Comparison of ENCODE assay signal across 12 cellular contexts in genomic region chr15:73959012-73959581, GRCh38. TPM values are rescaled to one million over a fixed set of nuclear protein-coding genes. Genes with fewer than 3 reads are reported as not detected.
DNase-seq lines count a peak whose midpoint lies in the region; ATAC-seq and TF ChIP-seq lines count a peak whose summit lies in the region.
"Had no signal": no experiment of that assay in that cellular context is flagged by ENCODE, and none has a peak within 500 bp of the region (broad histone marks: within the 10 kb centered on the region; RNA-seq: fewer than 3 reads in every experiment).

No MANE protein-coding gene starts in this region.

- ATAC-seq in IMR-90 (ENCODE audit: low read depth) (no peak), body of pancreas (no peak)
- ATAC-seq: Panc1 had no signal

- CTCF ChIA-PET in IMR-90 (lab: Yijun Ruan, JAX), result interaction anchor here (1.0 kb wide), 1 partner anchor 14 kb away, joined by 4 read pairs; no protein-coding TSS in a partner anchor

- POLR2A ChIA-PET in IMR-90 (lab: Charles Lee; ENCODE audit: unreplicated experiment), result no interaction called here

- no peak overlapping the region for H3K56ac ChIP-seq in IMR-90 (ENCODE audit: extremely low read depth, insufficient read depth, low read length)

- in situ Hi-C loops in IMR-90 (cut with MboI; ENCODE audit: low sequenced_read_pairs), result no loop called here

- H3K14ac ChIP-seq in IMR-90 (replicated peaks; ENCODE audit: low read depth, low read length), result no peak overlapping the region

- no peak overlapping the region for H3K27ac ChIP-seq in IMR-90 (ENCODE audit: insufficient read depth, low read length)
- H3K27ac ChIP-seq in body of pancreas, result no peak overlapping the region
- H3K27ac ChIP-seq: suprapubic skin had no signal

- H3K4me1 ChIP-seq in IMR-90 (ENCODE audit: control insufficient read depth, insufficient read depth, low read length) (peaks cover 19% of the 10 kb centered on the region), body of pancreas (no peaks in the 10 kb centered on the region)

- H3K36me3 ChIP-seq in IMR-90 (ENCODE audit: control insufficient read depth, insufficient read depth, low read length), result no peaks in the 10 kb centered on the region
- H3K36me3 ChIP-seq in body of pancreas (replicated peaks in 1 of 2; ENCODE audit: insufficient read depth in 1 of 2, low read depth in 2 of 2), result no peaks in the 10 kb centered on the region
- H3K36me3 ChIP-seq: suprapubic skin had no signal

- peak overlapping the region; percentile 25 for H2AK9ac ChIP-seq in IMR-90 (replicated peaks; ENCODE audit: low read depth, low read length, poor library complexity)

- no peak overlapping the region for H4K5ac ChIP-seq in IMR-90 (ENCODE audit: low read depth, low read length)

- 70% methylated on average over 3 of the region's 8 CpGs; no CpG with 5 or more reads in 1 of the 2 experiments for WGBS in IMR-90 (ENCODE audit: extremely low coverage in 2 of 2, insufficient read length in 1 of 2), 2 experiments
- 30 to 47% methylated on average over 7 to 8 of the region's 8 CpGs for WGBS in body of pancreas, 2 donors

- H4K20me1 ChIP-seq in IMR-90 (ENCODE audit: insufficient read depth, low read length), result no peaks in the 10 kb centered on the region

- dilution Hi-C loops in IMR-90 (cut with HindIII; ENCODE audit: low sequenced_read_pairs, unreplicated experiment), result no loop called here

- H3K4me3 ChIP-seq in IMR-90 (ENCODE audit: insufficient read depth, low read depth, low read length) (no peak overlapping the region), body of pancreas (no peak overlapping the region)
- H3K4me3 ChIP-seq: suprapubic skin had no signal

- no peak overlapping the region for H2BK5ac ChIP-seq in IMR-90 (ENCODE audit: low read depth, low read length, poor library complexity, severe bottlenecking)

- no peak overlapping the region for H3K4ac ChIP-seq in IMR-90 (ENCODE audit: low read depth, low read length)

- H3K27ac Mint-ChIP-seq in T-helper 2 cell treated with Interferon-gamma antibody and Interleukin-4, amounts not matched to agents 5 μg/mL and 100 μg/mL, for 36 hours, result peak overlapping the region; percentile 89

- no peaks in the 10 kb centered on the region for H3K9me3 ChIP-seq in IMR-90 (ENCODE audit: control insufficient read depth, insufficient read depth, low read length)
- H3K9me3 ChIP-seq in body of pancreas, result no peaks in the 10 kb centered on the region
- H3K9me3 ChIP-seq: suprapubic skin had no signal

- DNase-seq in Daoy (ENCODE audit: low read depth) (peak; percentile 53), IMR-90 (no peak), kidney glomerular epithelial cell (lab: John Stamatoyannopoulos, UW) (peak; percentile 13), NCI-H1105 treated with DMSO at 0.1 percent for 48 hours (lab: John Stamatoyannopoulos, UW) (no peak), SIG-M5 treated with dmso at 0.1 percent for 504 hours (lab: John Stamatoyannopoulos, UW; ENCODE audit: unreplicated experiment) (no peak), body of pancreas (no peak), NCI-H1930 (lab: John Stamatoyannopoulos, UW) (no peak)
- DNase-seq in T-helper 2 cell treated with Interferon-gamma antibody and Interleukin-4, amounts not matched to agents 5 μg/mL and 100 μg/mL, for 36 hours (ENCODE audit: low spot score), result peak; percentile 12
- DNase-seq: amygdala, glutamatergic neuron had no signal

- H2BK15ac ChIP-seq in IMR-90 (ENCODE audit: low read depth, low read length), result no peak overlapping the region

- peaks cover 27% of the 10 kb centered on the region for H3K4me1 Mint-ChIP-seq in T-helper 2 cell treated with Interferon-gamma antibody and Interleukin-4, amounts not matched to agents 5 μg/mL and 100 μg/mL, for 36 hours (ENCODE audit: low read depth)

- no peak overlapping the region for H2AFZ ChIP-seq in IMR-90 (replicated peaks; ENCODE audit: low read length, poor library complexity)

- no peak for TF ChIP-seq RAD21 in IMR-90 (IDR thresholded peaks at IDR 0.05; ENCODE audit: low read length)

- TF ChIP-seq POLR2A in IMR-90 (IDR thresholded peaks at IDR 0.05; ENCODE audit: low read depth, low read length) (no peak), body of pancreas (IDR thresholded peaks at IDR 0.05) (no peak)

- H3K4me3 Mint-ChIP-seq in T-helper 2 cell treated with Interferon-gamma antibody and Interleukin-4, amounts not matched to agents 5 μg/mL and 100 μg/mL, for 36 hours, result peak overlapping the region; percentile 70

- TF ChIP-seq CTCF in IMR-90 (conservative IDR thresholded peaks at IDR 0.05; ENCODE audit: low read depth, low read length), result no peak
- no peak for TF ChIP-seq CTCF in body of pancreas (IDR thresholded peaks at IDR 0.05)

- H3K9me3 Mint-ChIP-seq in T-helper 2 cell treated with Interferon-gamma antibody and Interleukin-4, amounts not matched to agents 5 μg/mL and 100 μg/mL, for 36 hours, result no peaks in the 10 kb centered on the region

- intact Hi-C loops in IMR-90 (cut with micrococcal nuclease), result no loop called here
- intact Hi-C loops in body of pancreas (cut with DNase I), result no loop called here

- no peak overlapping the region for H3K23ac ChIP-seq in IMR-90 (ENCODE audit: low read depth, low read length)

- no peak overlapping the region for H4K8ac ChIP-seq in IMR-90 (ENCODE audit: low read depth in 2 of 2, low read length in 2 of 2)

- no peak overlapping the region for H3K18ac ChIP-seq in IMR-90 (ENCODE audit: low read depth, low read length)

- H2BK20ac ChIP-seq in IMR-90 (ENCODE audit: low read depth, low read length), result no peak overlapping the region

- H2BK120ac ChIP-seq in IMR-90 (ENCODE audit: low read depth, low read length), result no peak overlapping the region

- H3K79me1 ChIP-seq in IMR-90 (ENCODE audit: low read depth in 1 of 2, low read length in 2 of 2), result no peaks in the 10 kb centered on the region

- peaks cover 2% of the 10 kb centered on the region for H3K27me3 Mint-ChIP-seq in T-helper 2 cell treated with Interferon-gamma antibody and Interleukin-4, amounts not matched to agents 5 μg/mL and 100 μg/mL, for 36 hours (ENCODE audit: low read depth)

- no peak overlapping the region for H3K4me2 ChIP-seq in IMR-90 (ENCODE audit: low read depth, low read length)

- H3K27me3 ChIP-seq in IMR-90 (ENCODE audit: control insufficient read depth, insufficient read depth, low read length) (no peaks in the 10 kb centered on the region), body of pancreas (no peaks in the 10 kb centered on the region)
- H3K27me3 ChIP-seq: suprapubic skin had no signal

- H4K91ac ChIP-seq in IMR-90 (ENCODE audit: insufficient read depth, low read depth, low read length), result no peak overlapping the region

- no peaks in the 10 kb centered on the region for H3K36me3 Mint-ChIP-seq in T-helper 2 cell treated with Interferon-gamma antibody and Interleukin-4, amounts not matched to agents 5 μg/mL and 100 μg/mL, for 36 hours (ENCODE audit: low read depth)

- peaks cover 18% of the 10 kb centered on the region for H3K9me1 ChIP-seq in IMR-90 (ENCODE audit: insufficient read depth, low read length)

- no TSS peak for BruUV-seq in IMR-90 (replicated peaks; lab: Mats Ljungman, UMichigan)

- no peak overlapping the region for H3K9ac ChIP-seq in IMR-90 (ENCODE audit: low read depth, low read length)

- no peak overlapping the region for H2AK5ac ChIP-seq in IMR-90 (ENCODE audit: low read depth, low read length)

TF ChIP-seq in IMR-90, 13 proteins besides CTCF, POLR2A, EP300 and RAD21 (continues in another document):
- no peak for TF ChIP-seq MXI1 (IDR thresholded peaks at IDR 0.05; ENCODE audit: borderline replicate concordance, low read depth, low read length)
- no peak for TF ChIP-seq FOS (IDR thresholded peaks at IDR 0.05; ENCODE audit: low read depth, low read length)
- no peak for TF ChIP-seq CHD1 (IDR thresholded peaks at IDR 0.05; ENCODE audit: low read depth, low read length)
- no peak for TF ChIP-seq BHLHE40 (IDR thresholded peaks at IDR 0.05; ENCODE audit: low read depth, low read length)
- TF ChIP-seq SMC3 (IDR thresholded peaks at IDR 0.05; ENCODE audit: low read depth, low read length), result no peak
- TF ChIP-seq ELK1 (IDR thresholded peaks at IDR 0.05; ENCODE audit: borderline replicate concordance, low read depth, low read length), result no peak
- no peak for TF ChIP-seq RFX5 (IDR thresholded peaks at IDR 0.05; ENCODE audit: low read depth, low read length)
- no peak for TF ChIP-seq CEBPB (IDR thresholded peaks at IDR 0.05; ENCODE audit: low read depth, low read length)
- no peak for TF ChIP-seq MAZ (IDR thresholded peaks at IDR 0.05; ENCODE audit: borderline replicate concordance, low read depth, low read length)

RNA-seq across cellular contexts. Expression of gene LOXL1, which starts 32.8 kb away (rescaled TPM):
- 125 and 161 TPM in 2 replicates for total RNA-seq in Daoy (2014; rRNA removed; shearing (Covaris generic))
- total RNA-seq in IMR-90 (2012; rRNA removed) (146 and 148 TPM in 2 replicates), body of pancreas (10 to 100 TPM in 1 of 2 donors, 1 to 10 TPM in 1; 8.6 to 14.5 TPM)
- polyA plus RNA-seq in IMR-90 (2012; rRNA removed), result 311 and 332 TPM in 2 replicates
- 118 and 403 TPM in 2 replicates for polyA plus RNA-seq in IMR-90 (2012; cell fraction: cytosol; rRNA removed)
- 211 and 331 TPM in 2 replicates for polyA plus RNA-seq in IMR-90 (2012; cell fraction: nucleus; rRNA removed; ENCODE audit: low replicate concordance)

RNA-seq across cellular contexts. Expression of gene STOML1, which starts 33.0 kb away (rescaled TPM):
- total RNA-seq in Daoy (2014; rRNA removed; shearing (Covaris generic)), result 14.1 and 19.9 TPM in 2 replicates
- total RNA-seq in IMR-90 (2012; rRNA removed), result 11.8 and 12.5 TPM in 2 replicates
- polyA plus RNA-seq in IMR-90 (2012; rRNA removed), result 21.2 and 25.0 TPM in 2 replicates
- 15.0 and 22.2 TPM in 2 replicates for polyA plus RNA-seq in IMR-90 (2012; cell fraction: cytosol; rRNA removed)
- polyA plus RNA-seq in IMR-90 (2012; cell fraction: nucleus; rRNA removed; ENCODE audit: low replicate concordance), result 13.0 and 29.7 TPM in 2 replicates
- 10 to 100 TPM in 1 of 2 donors, 1 to 10 TPM in 1; 6.0 to 10.2 TPM for total RNA-seq in body of pancreas

RNA-seq across cellular contexts. Expression of gene PML, which starts 35.4 kb away (rescaled TPM):
- 42.0 and 46.5 TPM in 2 replicates for total RNA-seq in Daoy (2014; rRNA removed; shearing (Covaris generic))
- 8.8 and 10.3 TPM in 2 replicates for total RNA-seq in IMR-90 (2012; rRNA removed)
- polyA plus RNA-seq in IMR-90 (2012; rRNA removed), result 22.6 and 23.1 TPM in 2 replicates
- polyA plus RNA-seq in IMR-90 (2012; cell fraction: cytosol; rRNA removed), result 28.1 and 29.3 TPM in 2 replicates
- polyA plus RNA-seq in IMR-90 (2012; cell fraction: nucleus; rRNA removed; ENCODE audit: low replicate concordance), result 43.2 and 105 TPM in 2 replicates
- total RNA-seq in body of pancreas, result 10 to 100 TPM; 27.8 to 38.2 TPM

Comparison
In these comparisons a context has a peak if more than half of its experiments do, and no peak if none do; other contexts are left out.
1. DNase-seq: peak in Daoy (single experiment), T-helper 2 cell treated with Interferon-gamma antibody and Interleukin-4, amounts not matched to agents 5 μg/mL and 100 μg/mL, for 36 hours (single experiment) and kidney glomerular epithelial cell (single experiment); none in IMR-90 (single experiment), NCI-H1105 treated with DMSO at 0.1 percent for 48 hours (single experiment), SIG-M5 treated with dmso at 0.1 percent for 504 hours (single experiment), body of pancreas (0 of 4) and NCI-H1930 (0 of 2).